ENCODE assay signal across 15 cellular contexts in the genomic region with DNA sequence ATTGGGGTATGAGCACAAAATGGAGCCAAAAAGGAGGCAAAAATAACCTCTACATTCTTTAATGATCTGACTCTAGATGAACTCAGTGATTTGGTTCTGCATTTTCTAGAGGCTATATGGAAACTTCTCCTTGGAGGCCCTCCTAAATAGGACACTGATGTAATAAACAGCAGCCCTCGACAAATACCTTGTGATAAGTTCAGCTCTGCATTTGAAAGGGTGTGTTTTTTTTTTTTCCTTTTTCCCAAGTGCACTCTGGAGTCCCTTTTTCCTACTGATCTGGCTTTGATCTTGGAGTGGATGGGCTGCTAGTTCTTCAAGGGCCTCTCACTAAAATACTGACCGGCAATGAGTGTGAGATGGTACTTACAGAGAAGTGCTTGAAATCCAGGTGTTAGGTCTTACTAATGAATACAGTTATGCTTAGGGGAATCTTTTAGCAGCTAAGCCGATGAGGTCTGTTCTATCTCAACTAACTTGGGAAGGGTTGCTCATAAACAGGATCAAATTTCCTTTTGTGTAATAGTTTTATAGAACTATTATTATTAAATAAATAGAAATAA.
"Had no signal": no experiment of that assay in that cellular context is flagged by ENCODE, and none has a peak within 500 bp of the region (broad histone marks: within the 10 kb centered on the region; RNA-seq: fewer than 3 reads in every experiment).

No MANE protein-coding gene starts in this region.

- H3K36me3 ChIP-seq: ascending aorta had no signal

- H3K4me3 ChIP-seq: ascending aorta, body of pancreas, PC-9 had no signal

- DNase-seq: activated B cell treated with CpG ODN at 0.5 μM for 24 hours; activated CD4-positive, alpha-beta T cell treated with anti-CD3 and anti-CD28 coated beads for 1 hour; activated effector memory CD4-positive, alpha-beta T cell treated with Interleukin-2 at 50 U/mL for 16 hours; activated naive CD4-positive, alpha-beta T cell; activated T-cell treated with anti-CD3 and anti-CD28 coated beads, Interleukin-2, amount 50 U/mL, for 24 hours; amniotic stem cell; central memory CD4-positive, alpha-beta T cell; NCI-H446 treated with DMSO at 0.1 percent for 48 hours; T-helper 17 cell had no signal

- H3K9me3 ChIP-seq: ascending aorta, body of pancreas had no signal

- H3K27ac ChIP-seq: ascending aorta, body of pancreas, PC-9 had no signal

- ATAC-seq: activated CD8-positive, alpha-beta memory T cell treated with anti-CD3 and anti-CD28 coated beads, Interleukin-2, amount 10 ng/mL, durations not matched to agents 7 days and 5 days; activated naive CD4-positive, alpha-beta T cell treated with anti-CD3 and anti-CD28 coated beads, Interleukin-2, amount 50 U/mL, for 72 hours; activated naive CD8-positive, alpha-beta T cell treated with anti-CD3 and anti-CD28 coated beads, Interleukin-2, amount 50 U/mL, for 24 hours; T-helper 17 cell had no signal

- H3K4me1 ChIP-seq: body of pancreas had no signal

- H3K27me3 ChIP-seq: ascending aorta, body of pancreas had no signal
